In the genomic region with DNA sequence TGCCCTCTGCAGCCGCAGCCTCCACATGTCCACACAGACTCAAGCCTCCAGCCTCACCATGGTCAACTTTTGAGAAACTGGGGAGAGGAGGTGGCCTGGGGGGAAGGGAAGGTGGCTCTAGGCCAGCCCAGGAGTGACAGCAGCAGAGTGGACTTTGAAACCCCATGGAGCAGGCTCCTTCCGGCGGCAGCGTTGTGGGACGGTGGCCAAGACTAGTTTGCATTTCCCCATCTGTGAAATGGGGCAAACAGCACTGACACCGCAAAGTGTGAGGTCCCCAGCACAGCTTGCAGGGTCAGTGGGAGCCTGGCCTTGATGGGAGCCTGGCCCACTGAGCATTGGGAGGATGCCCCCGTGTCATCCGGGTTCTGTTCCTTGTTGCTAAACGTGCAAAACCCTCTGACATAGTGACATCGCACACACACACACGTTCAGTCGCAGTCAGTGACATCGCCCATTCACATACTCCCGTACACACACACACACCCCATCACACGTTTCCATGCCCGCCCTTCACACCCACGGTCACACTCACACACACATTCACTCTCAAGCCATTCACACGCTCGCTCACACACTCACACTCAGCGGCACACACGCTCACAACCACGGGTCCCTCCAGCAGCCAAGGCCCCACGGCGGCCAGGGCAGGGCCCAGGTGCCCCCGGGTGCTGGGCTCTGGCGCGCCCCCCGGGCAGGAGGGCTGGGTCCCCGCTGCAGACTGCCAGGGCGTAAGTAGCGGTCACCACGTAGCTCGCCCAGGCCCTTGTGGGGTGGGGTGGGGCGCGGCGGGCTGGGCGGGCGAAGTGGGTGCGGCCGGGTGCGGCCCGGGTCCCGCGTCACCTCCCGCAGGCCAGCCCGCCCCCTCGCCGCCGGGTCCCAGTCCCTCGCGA, we compare ENCODE assay signal across 8 cellular contexts. TPM values are rescaled to one million over a fixed set of nuclear protein-coding genes. Genes with fewer than 3 reads are reported as not detected.
DNase-seq lines count a peak whose midpoint lies in the region; ATAC-seq and TF ChIP-seq lines count a peak whose summit lies in the region.

No MANE protein-coding gene starts in this region.

- peaks cover 38% of the 10 kb centered on the region for H3K4me1 Mint-ChIP-seq in activated naive CD4-positive, alpha-beta T cell treated with anti-CD3 and anti-CD28 coated beads, Interleukin-2, amount 50 U/mL, for 24 hours

- H3K9me3 ChIP-seq in NT2/D1 (ENCODE audit: insufficient read depth, low read length), result no peaks in the 10 kb centered on the region

- DNase-seq in NT2/D1 (ENCODE audit: low read depth, low spot score), result no peak
- peak; percentile 83 for DNase-seq in cardiac septum (ENCODE audit: low spot score)
- DNase-seq in posterior vena cava (ENCODE audit: low spot score), result peak; percentile 87
- DNase-seq in NCI-H345 (lab: John Stamatoyannopoulos, UW), result no peak

- H3K36me3 ChIP-seq in NT2/D1 (ENCODE audit: insufficient read depth, insufficient read length, low read length), result peaks cover 19% of the 10 kb centered on the region

- TF ChIP-seq POLR2A in GM18505 (IDR thresholded peaks at IDR 0.05; ENCODE audit: borderline replicate concordance, extremely low read depth, insufficient read depth, insufficient read length), result peak; percentile 49

- no peaks in the 10 kb centered on the region for H3K27me3 Mint-ChIP-seq in activated naive CD4-positive, alpha-beta T cell treated with anti-CD3 and anti-CD28 coated beads, Interleukin-2, amount 50 U/mL, for 24 hours

- peak overlapping the region; percentile 96 for H3K4me3 Mint-ChIP-seq in activated naive CD4-positive, alpha-beta T cell treated with anti-CD3 and anti-CD28 coated beads, Interleukin-2, amount 50 U/mL, for 24 hours

- ATAC-seq in GM18505 (IDR thresholded peaks at IDR 0.05; ENCODE audit: unreplicated experiment) (peak; percentile 36), HG02610 (IDR thresholded peaks at IDR 0.05; ENCODE audit: unreplicated experiment) (peak; percentile 36), GM21526 (IDR thresholded peaks at IDR 0.05; ENCODE audit: low FRiP score, unreplicated experiment) (no peak)

- peak overlapping the region; percentile 94 for H3K9ac ChIP-seq in NT2/D1 (ENCODE audit: insufficient read length, low read depth)

- H3K27me3 ChIP-seq in NT2/D1 (ENCODE audit: insufficient read depth, insufficient read length), result no peaks in the 10 kb centered on the region

- peaks cover 13% of the 10 kb centered on the region for H3K4me1 ChIP-seq in NT2/D1 (ENCODE audit: insufficient read depth, insufficient read length)

- peak overlapping the region; percentile 99 for H3K27ac Mint-ChIP-seq in activated naive CD4-positive, alpha-beta T cell treated with anti-CD3 and anti-CD28 coated beads, Interleukin-2, amount 50 U/mL, for 24 hours

- no peaks in the 10 kb centered on the region for H3K36me3 Mint-ChIP-seq in activated naive CD4-positive, alpha-beta T cell treated with anti-CD3 and anti-CD28 coated beads, Interleukin-2, amount 50 U/mL, for 24 hours

- H3K4me3 ChIP-seq in NT2/D1 (ENCODE audit: insufficient read length, low read depth), result peak overlapping the region; percentile 92

- no peaks in the 10 kb centered on the region for H3K9me3 Mint-ChIP-seq in activated naive CD4-positive, alpha-beta T cell treated with anti-CD3 and anti-CD28 coated beads, Interleukin-2, amount 50 U/mL, for 24 hours

- intact Hi-C loops in cardiac septum (cut with DNase I) (loop anchor here (1.0 kb wide), 1 partner anchor 49 kb away; no protein-coding TSS in a partner anchor), posterior vena cava (cut with DNase I) (no loop called here)

RNA-seq across cellular contexts. Expression of gene CYB5R3, which starts 0.6 kb away (rescaled TPM):
- total RNA-seq in cardiac septum (428 TPM), posterior vena cava (100 to 1,000 TPM; 443 to 468 TPM)

RNA-seq across cellular contexts. Expression of gene ATP5MGL, which starts 8.2 kb away (rescaled TPM):
- total RNA-seq in cardiac septum (0.51 TPM), posterior vena cava (1 to 10 TPM in 1 of 2 donors, under 1 TPM in 1; 0.56 to 2.0 TPM)

RNA-seq across cellular contexts. Expression of gene POLDIP3, which starts 33.9 kb away (rescaled TPM):
- total RNA-seq in cardiac septum (34.9 TPM), posterior vena cava (10 to 100 TPM; 42.8 to 47.5 TPM)

Comparison
In these comparisons a context has a peak if more than half of its experiments do, and no peak if none do; other contexts are left out.
1. DNase-seq: peak in cardiac septum (single experiment) and posterior vena cava (single experiment); none in NT2/D1 (single experiment) and NCI-H345 (single experiment).